ENCODE assay signal across 1 cellular context in genomic region chr18:47987456-47987735, GRCh38.
TF ChIP-seq lines count a peak whose summit lies in the region.

No MANE protein-coding gene starts in this region.

TF ChIP-seq in endothelial cell of umbilical vein, 7 proteins besides CTCF, POLR2A, EP300 and RAD21 (continued from another document):
- no peak for TF ChIP-seq POLR2AphosphoS5 (IDR thresholded peaks at IDR 0.05; ENCODE audit: insufficient read depth, low read depth, low read length)
- no peak for TF ChIP-seq MYC (IDR thresholded peaks at IDR 0.05; ENCODE audit: low read depth, low read length)
- TF ChIP-seq GATA2 (IDR thresholded peaks at IDR 0.05; ENCODE audit: insufficient read depth, insufficient read length, low read depth, low read length) = no peak
- no peak for TF ChIP-seq EZH2 (IDR thresholded peaks at IDR 0.05; ENCODE audit: borderline replicate concordance, low read depth, low read length, severe bottlenecking)
- no peak for TF ChIP-seq MAX (IDR thresholded peaks at IDR 0.05; ENCODE audit: insufficient read depth, insufficient read length)
- TF ChIP-seq JUN (IDR thresholded peaks at IDR 0.05; ENCODE audit: borderline replicate concordance, insufficient read depth, insufficient read length, low read depth) = no peak
